In genomic region chr1:63593303-63593886, GRCh38 we compare ENCODE assay signal across 7 cellular contexts. TPM values are rescaled to one million over a fixed set of nuclear protein-coding genes. Genes with fewer than 3 reads are reported as not detected.
DNase-seq lines count a peak whose midpoint lies in the region; ATAC-seq, FAIRE-seq and TF ChIP-seq lines count a peak whose summit lies in the region.

TSS of gene PGM1 (plus strand) at chr1:63593411. CDS start at chr1:63593489, 78 bp downstream.

- no peaks in the 10 kb centered on the region for H3K9me3 ChIP-seq in small intestine (ENCODE audit: control insufficient read depth, low read depth)

- H3K27ac ChIP-seq in VCaP, result peak within 1 kb of the TSS; percentile 93
- peak within 1 kb of the TSS; percentile 88 to 95 for H3K27ac ChIP-seq in small intestine (ENCODE audit: low read depth in 1 of 2, low read length in 1 of 2)

- H3K4me3 ChIP-seq in small intestine (ENCODE audit: low read depth in 1 of 2, low read length in 2 of 2), result peak within 1 kb of the TSS; percentile 84 to 85

- H3K36me3 ChIP-seq in small intestine (ENCODE audit: control insufficient read depth in 2 of 2, insufficient read depth in 2 of 2, low read length in 2 of 2), result no peaks in the 10 kb centered on the region

- DNase-seq in NCI-H2029 (lab: John Stamatoyannopoulos, UW), result peak; percentile 83
- DNase-seq in T47D (ENCODE audit: low read depth in 1 of 2, low spot score in 1 of 2), result peak; percentile 16 to 60
- DNase-seq in iPS-NIHi11 (ENCODE audit: low spot score), result peak; percentile 80
- peak; percentile 67 for DNase-seq in small intestine

- no peak for FAIRE-seq in small intestine (lab: Jason Lieb, UNC)

- 0 to 1% (median 0%) methylated on average over 41 to 64 of the region's 64 CpGs for WGBS in small intestine, 3 donors

- in situ Hi-C loops in T47D (cut with HindIII; ENCODE audit: low pct_unique_long_range_greater_than_20kb, low sequenced_read_pairs), result no loop called here

- ATAC-seq in GM18511 (IDR thresholded peaks at IDR 0.05; ENCODE audit: unreplicated experiment) (peak; percentile 77), HG02938 (IDR thresholded peaks at IDR 0.05; ENCODE audit: unreplicated experiment) (peak; percentile 76)

- no peaks in the 10 kb centered on the region for H3K27me3 ChIP-seq in small intestine (ENCODE audit: control insufficient read depth in 2 of 2, insufficient read depth in 2 of 2, low read length in 2 of 2)

- TF ChIP-seq CTCF in VCaP (conservative IDR thresholded peaks at IDR 0.05), result no peak

- H3K4me1 ChIP-seq in small intestine (ENCODE audit: control insufficient read depth in 2 of 2, insufficient read depth in 1 of 2, low read depth in 1 of 2, low read length in 1 of 2), result peaks cover 0 to 9% of the 10 kb centered on the region in 2 donors

RNA-seq across cellular contexts. Expression of gene PGM1, which starts in this region (rescaled TPM):
- 10 to 100 TPM; 43.0 to 88.8 (median 60.8) TPM for polyA plus RNA-seq in small intestine

Comparison
In these comparisons a context has a peak if more than half of its experiments do, and no peak if none do; other contexts are left out.
1. Peak in every context shown above with its lines: DNase-seq, ATAC-seq, H3K4me3 ChIP-seq and H3K27ac ChIP-seq.